ENCODE assay signal across 8 cellular contexts in genomic region chr14:76812093-76812421, GRCh38. TPM values are rescaled to one million over a fixed set of nuclear protein-coding genes. Genes with fewer than 3 reads are reported as not detected.
A peak's percentile ranks its signal among the peaks of the same experiment; 100 is the strongest.
DNase-seq lines count a peak whose midpoint lies in the region; ATAC-seq and TF ChIP-seq lines count a peak whose summit lies in the region.

No MANE protein-coding gene starts in this region.

- H3K27ac Mint-ChIP-seq in activated naive CD8-positive, alpha-beta T cell treated with anti-CD3 and anti-CD28 coated beads for 36 hours: peak overlapping the region; percentile 89

- intact Hi-C loops in spleen (cut with DNase I; ENCODE audit: low total_unique reads): no loop called here

- no peak for TF ChIP-seq POLR2A in spleen (IDR thresholded peaks at IDR 0.05)

- H3K36me3 ChIP-seq in iPS DF 6.9 (ENCODE audit: control insufficient read depth, insufficient read depth, low read length) (peaks cover 9% of the 10 kb centered on the region; the same call in 1 of the 2 replicates), spleen (peaks cover 0 to 26% (median 21%) of the 10 kb centered on the region in 6 donors)

- H3K4me3 ChIP-seq in iPS DF 6.9 (ENCODE audit: low read length) (peak overlapping the region; percentile 74; the same call in 1 of the 2 replicates), spleen (peak overlapping the region; percentile 81 to 96 (median 84))

- H3K4me1 ChIP-seq in iPS DF 6.9 (ENCODE audit: control insufficient read depth, insufficient read depth, low read length) (no peaks in the 10 kb centered on the region), spleen (peaks cover 15 to 53% (median 38%) of the 10 kb centered on the region in 6 donors)

- no peaks in the 10 kb centered on the region for H3K9me3 Mint-ChIP-seq in activated naive CD8-positive, alpha-beta T cell treated with anti-CD3 and anti-CD28 coated beads for 36 hours

- H3K36me3 Mint-ChIP-seq in activated naive CD8-positive, alpha-beta T cell treated with anti-CD3 and anti-CD28 coated beads for 36 hours: peaks cover 11% of the 10 kb centered on the region

- TF ChIP-seq CTCF in spleen (IDR thresholded peaks at IDR 0.05 in 8 of 11, conservative IDR thresholded peaks at IDR 0.05 in 3 of 11): no peak

- ATAC-seq in HG03469 (IDR thresholded peaks at IDR 0.05; ENCODE audit: unreplicated experiment): peak; percentile 6
- ATAC-seq in GM21786 (IDR thresholded peaks at IDR 0.05; ENCODE audit: unreplicated experiment): no peak

- peaks cover 24% of the 10 kb centered on the region for H3K4me1 Mint-ChIP-seq in activated naive CD8-positive, alpha-beta T cell treated with anti-CD3 and anti-CD28 coated beads for 36 hours

- peak; percentile 9 for DNase-seq in activated T-cell treated with anti-CD3 and anti-CD28 coated beads for 4 hours
- DNase-seq in activated T-cell treated with anti-CD3 and anti-CD28 coated beads, Interleukin-2, amount 50 U/mL, for 48 hours: no peak
- peak; percentile 12 for DNase-seq in activated naive CD8-positive, alpha-beta T cell treated with anti-CD3 and anti-CD28 coated beads for 36 hours
- no peak for DNase-seq in iPS DF 6.9 (ENCODE audit: low read depth, low spot score)
- no peak for DNase-seq in spleen
- no peak for DNase-seq in DMS114 treated with DMSO at 0.1 percent for 48 hours (lab: John Stamatoyannopoulos, UW; ENCODE audit: unreplicated experiment)

- H3K27me3 Mint-ChIP-seq in activated naive CD8-positive, alpha-beta T cell treated with anti-CD3 and anti-CD28 coated beads for 36 hours: no peaks in the 10 kb centered on the region

- H3K27me3 ChIP-seq in iPS DF 6.9 (ENCODE audit: control insufficient read depth, insufficient read depth, low read length): no peaks in the 10 kb centered on the region
- H3K27me3 ChIP-seq in spleen (replicated peaks in 1 of 7): no peaks in the 10 kb centered on the region

- WGBS in iPS DF 6.9 (ENCODE audit: insufficient coverage, insufficient read length): no CpG with 5 or more reads among the region's 20 CpGs
- 0 to 1% (median 1%) methylated on average over 12 to 20 of the region's 20 CpGs for WGBS in spleen, 5 donors

- peak overlapping the region; percentile 88 for H3K4me3 Mint-ChIP-seq in activated naive CD8-positive, alpha-beta T cell treated with anti-CD3 and anti-CD28 coated beads for 36 hours

- no peak overlapping the region for H3K27ac ChIP-seq in iPS DF 6.9 (ENCODE audit: low read length)
- peak overlapping the region; percentile 79 to 96 (median 91) for H3K27ac ChIP-seq in spleen

- H3K9me3 ChIP-seq in iPS DF 6.9 (ENCODE audit: control insufficient read depth, insufficient read depth, low read length) (no peaks in the 10 kb centered on the region), spleen (no peaks in the 10 kb centered on the region)

RNA-seq across cellular contexts. Expression of gene ANGEL1, which starts 0.6 kb away (rescaled TPM):
- 10 to 100 TPM; 14.9 to 17.1 TPM for total RNA-seq in activated naive CD8-positive, alpha-beta T cell treated with anti-CD3 and anti-CD28 coated beads for 36 hours
- 10 to 100 TPM; 35.5 to 76.8 (median 60.2) TPM for total RNA-seq in spleen
- polyA plus RNA-seq in spleen: 10 to 100 TPM in 2 of 3 donors, 1 to 10 TPM in 1; 7.4 to 21.1 (median 10.5) TPM

RNA-seq across cellular contexts. Expression of gene LRRC74A, which starts 14.2 kb away (rescaled TPM):
- total RNA-seq in activated naive CD8-positive, alpha-beta T cell treated with anti-CD3 and anti-CD28 coated beads for 36 hours: not detected
- total RNA-seq in spleen: under 1 TPM in 2 of 7 donors, not detected in 5; 0.32 to 0.43 TPM
- polyA plus RNA-seq in spleen: under 1 TPM; 0.03 to 0.16 (median 0.04) TPM

RNA-seq across cellular contexts. Expression of gene VASH1, which starts 50.8 kb away (rescaled TPM):
- total RNA-seq in activated naive CD8-positive, alpha-beta T cell treated with anti-CD3 and anti-CD28 coated beads for 36 hours: 1 to 10 TPM; 1.7 to 2.3 TPM
- total RNA-seq in spleen: 10 to 100 TPM; 16.9 to 39.1 (median 27.3) TPM
- 10 to 100 TPM in 1 of 3 donors, 1 to 10 TPM in 2; 6.4 to 16.7 (median 8.2) TPM for polyA plus RNA-seq in spleen

Comparison
In these comparisons a context has a peak if more than half of its experiments do, and no peak if none do; other contexts are left out.
1. DNase-seq: peak in activated T-cell treated with anti-CD3 and anti-CD28 coated beads for 4 hours (single experiment) and activated naive CD8-positive, alpha-beta T cell treated with anti-CD3 and anti-CD28 coated beads for 36 hours (single experiment); none in activated T-cell treated with anti-CD3 and anti-CD28 coated beads, Interleukin-2, amount 50 U/mL, for 48 hours (0 of 2), iPS DF 6.9 (single experiment), spleen (single experiment) and DMS114 treated with DMSO at 0.1 percent for 48 hours (single experiment).
2. RNA of gene VASH1, which starts 50.8 kb away (total RNA-seq): 16.9 to 39.1 TPM in spleen; 1.7 to 2.3 TPM in activated naive CD8-positive, alpha-beta T cell treated with anti-CD3 and anti-CD28 coated beads for 36 hours; every median in the first group is over 4 times any median in the second.